Comparison of ENCODE assay signal across 8 cellular contexts in genomic region chr10:89861584-89862287, GRCh38.
DNase-seq lines count a peak whose midpoint lies in the region; ATAC-seq and TF ChIP-seq lines count a peak whose summit lies in the region.

No MANE protein-coding gene starts in this region.

- in situ Hi-C loops in KBM-7 (cut with MboI; ENCODE audit: low pct_unique_long_range_greater_than_20kb, low sequenced_read_pairs), result no loop called here

- ATAC-seq in GM21360 (IDR thresholded peaks at IDR 0.05; ENCODE audit: unreplicated experiment) (peak; percentile 64), HG03521 (IDR thresholded peaks at IDR 0.05; ENCODE audit: unreplicated experiment) (no peak), GM18909 (IDR thresholded peaks at IDR 0.05; ENCODE audit: poor library complexity, unreplicated experiment) (no peak)

- CTCF ChIA-PET in RWPE1 (lab: Yijun Ruan, JAX), result interaction anchor here (0.6 kb wide), 1 partner anchor 58 kb away, joined by 3 read pairs; no protein-coding TSS in a partner anchor

- DNase-seq in AG08395 (ENCODE audit: low spot score) (peak; percentile 34), RWPE1 (ENCODE audit: low spot score) (peak; percentile 74), fibroblast of villous mesenchyme (ENCODE audit: low read depth) (peak; percentile 75), NCI-H187 (lab: John Stamatoyannopoulos, UW) (no peak), KBM-7 (no peak)

- H3K27ac ChIP-seq in RWPE1, result no peak overlapping the region

- TF ChIP-seq CTCF in RWPE1 (conservative IDR thresholded peaks at IDR 0.05; ENCODE audit: low read depth) (no peak), fibroblast of villous mesenchyme (IDR thresholded peaks at IDR 0.05; ENCODE audit: insufficient read depth, low read depth, low read length) (no peak)

- POLR2A ChIA-PET in RWPE1 (lab: Yijun Ruan, JAX; ENCODE audit: low non-redundant PET), result no interaction called here

- H3K4me3 ChIP-seq in fibroblast of villous mesenchyme (ENCODE audit: low read depth, low read length), result no peak overlapping the region

Comparison
In these comparisons a context has a peak if more than half of its experiments do, and no peak if none do; other contexts are left out.
1. DNase-seq: peak in AG08395 (single experiment), RWPE1 (single experiment) and fibroblast of villous mesenchyme (single experiment); none in NCI-H187 (0 of 2) and KBM-7 (single experiment).